Comparison of ENCODE assay signal across 8 cellular contexts in the genomic region with DNA sequence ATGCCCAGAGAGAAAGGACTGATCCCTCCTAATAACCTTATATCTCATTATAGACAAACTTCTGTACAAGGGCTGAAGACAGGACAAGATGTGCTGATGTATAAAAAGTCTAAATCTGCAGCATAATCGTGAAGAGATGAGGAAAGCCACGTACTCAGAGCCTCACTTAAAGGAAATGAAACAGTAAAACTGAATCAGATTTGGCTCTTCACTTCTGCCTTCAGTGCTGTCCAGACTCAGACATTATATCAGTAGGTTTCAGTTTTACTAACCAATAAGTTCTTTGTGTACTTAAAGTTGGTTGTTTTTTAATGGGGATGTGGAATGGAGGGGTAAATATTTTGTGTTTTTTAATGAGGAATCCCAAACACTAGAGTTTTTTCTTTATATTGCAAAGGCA. TPM values are rescaled to one million over a fixed set of nuclear protein-coding genes. Genes with fewer than 3 reads are reported as not detected.
DNase-seq lines count a peak whose midpoint lies in the region; ATAC-seq, FAIRE-seq and TF ChIP-seq lines count a peak whose summit lies in the region.

No MANE protein-coding gene starts in this region.

- FAIRE-seq in A549 (lab: Jason Lieb, UNC): peak; percentile 46

- DNase-seq in A549 (ENCODE audit: low read depth in 1 of 2, low spot score in 1 of 2) (no peak), brain microvascular endothelial cell (no peak), sciatic nerve (ENCODE audit: low spot score) (no peak), dedifferentiated amniotic fluid mesenchymal stem cell (ENCODE audit: extremely low spot score) (no peak), D341Med (ENCODE audit: low spot score) (no peak), HAP-1 (ENCODE audit: low spot score in 2 of 2) (no peak)

- no peak for TF ChIP-seq POLR2A in A549 (IDR thresholded peaks at IDR 0.05; ENCODE audit: low read length)

- CTCF ChIA-PET in A549 (lab: Yijun Ruan, JAX): interaction anchor here (0.8 to 1.2 kb wide), 2 partner anchors 50 to 53 kb away, joined by 3 read pairs; no protein-coding TSS in a partner anchor

- H3K36me3 ChIP-seq in brain microvascular endothelial cell (replicated peaks): no peaks in the 10 kb centered on the region
- H3K36me3 ChIP-seq in HAP-1 (replicated peaks): no peaks in the 10 kb centered on the region

- H3K4me1 ChIP-seq in A549 (peaks cover 35% of the 10 kb centered on the region), HAP-1 (peaks cover 9% of the 10 kb centered on the region)

- in situ Hi-C loops in brain microvascular endothelial cell (cut with HindIII; ENCODE audit: low pct_ligation_motif_present, low sequenced_read_pairs): no loop called here
- in situ Hi-C loops in HAP-1 (cut with MboI; ENCODE audit: low sequenced_read_pairs): no loop called here

- ATAC-seq in A549 (no peak), GM19397 (IDR thresholded peaks at IDR 0.05; ENCODE audit: unreplicated experiment) (peak; percentile 91), HG03354 (IDR thresholded peaks at IDR 0.05; ENCODE audit: poor library complexity, severe bottlenecking, unreplicated experiment) (peak; percentile 94), sciatic nerve (peak; percentile 84)

- intact Hi-C loops in sciatic nerve (cut with DNase I): loop anchor here (5.0 kb wide), 1 partner anchor 1557 kb away; no protein-coding TSS in a partner anchor

- peak overlapping the region; percentile 56 to 79 for H3K27ac ChIP-seq in A549
- H3K27ac ChIP-seq in brain microvascular endothelial cell: peak overlapping the region; percentile 54

- no peaks in the 10 kb centered on the region for H3K27me3 ChIP-seq in brain microvascular endothelial cell (replicated peaks)
- no peaks in the 10 kb centered on the region for H3K27me3 ChIP-seq in HAP-1 (ENCODE audit: low read depth)

- H3K9me3 ChIP-seq in A549: peaks cover 3% of the 10 kb centered on the region; the same call in 2 of the 3 replicates
- H3K9me3 ChIP-seq in HAP-1: no peaks in the 10 kb centered on the region

- TF ChIP-seq CTCF in A549 (IDR thresholded peaks at IDR 0.05): no peak
- TF ChIP-seq CTCF in brain microvascular endothelial cell (IDR thresholded peaks at IDR 0.05; ENCODE audit: low read depth, low read length, missing control alignments): no peak

- peak overlapping the region; percentile 44 for H3K4me2 ChIP-seq in A549

- no peak overlapping the region for H3K4me3 ChIP-seq in A549
- H3K4me3 ChIP-seq in brain microvascular endothelial cell (ENCODE audit: low read depth, low read length): no peak overlapping the region
- no peak overlapping the region for H3K4me3 ChIP-seq in HAP-1

- no peak for TF ChIP-seq RAD21 in A549 (conservative IDR thresholded peaks at IDR 0.05 in 1 of 2, IDR thresholded peaks at IDR 0.05 in 1 of 2)

- no peak for TF ChIP-seq EP300 in A549 (IDR thresholded peaks at IDR 0.05)

- WGBS in A549 (ENCODE audit: missing lambda C conversion rate): 34% methylated on average over 2 of the region's 2 CpGs

- POLR2A ChIA-PET in A549 (lab: Yijun Ruan, JAX): no interaction called here

TF ChIP-seq in A549, 52 proteins besides CTCF, POLR2A, EP300 and RAD21:
- no peak for TF ChIP-seq CBX8 (IDR thresholded peaks at IDR 0.05)
- no peak for TF ChIP-seq ZSCAN20 (CRISPR knock-in tag; IDR thresholded peaks at IDR 0.05)
- no peak for TF ChIP-seq HOXB13 (CRISPR knock-in tag; IDR thresholded peaks at IDR 0.05; ENCODE audit: low read depth)
- no peak for TF ChIP-seq CHD2 (IDR thresholded peaks at IDR 0.05; ENCODE audit: low read length, partially characterized antibody)

RNA-seq across cellular contexts. Expression of a gene that starts 45.3 kb away (rescaled TPM):
- polyA plus RNA-seq in A549 (2011; rRNA removed) (not detected in 2 replicates), A549 (2017; fragmentation: RNase III; extraction: RNeasy Plus Mini Kit Qiagen cat#74134 plus additional on column Dnase treatment) (not detected in 3 replicates)
- polyA plus RNA-seq in A549 (2012; cell fraction: cytosol; rRNA removed): not detected in 2 replicates
- polyA plus RNA-seq in A549 (2012; cell fraction: nucleus; rRNA removed): not detected in 2 replicates
- polyA minus RNA-seq in A549 (2011; rRNA and poly(A)+ RNA removed): not detected in 2 replicates
- 137 TPM for total RNA-seq in sciatic nerve

Comparison
In these comparisons a context has a peak if more than half of its experiments do, and no peak if none do; other contexts are left out.
1. ATAC-seq: peak in GM19397 (single experiment), HG03354 (single experiment) and sciatic nerve (single experiment); none in A549 (0 of 2).